Comparison of ENCODE assay signal across 2 cellular contexts in genomic region chr14:74135386-74135785, GRCh38.
TF ChIP-seq lines count a peak whose summit lies in the region.

No MANE protein-coding gene starts in this region.

TF ChIP-seq in IMR-90, 13 proteins besides CTCF, POLR2A, EP300 and RAD21:
- TF ChIP-seq RFX5 (IDR thresholded peaks at IDR 0.05; ENCODE audit: low read depth, low read length) (no peak), FOS (IDR thresholded peaks at IDR 0.05; ENCODE audit: low read depth, low read length) (no peak), MAZ (IDR thresholded peaks at IDR 0.05; ENCODE audit: borderline replicate concordance, low read depth, low read length) (no peak), MXI1 (IDR thresholded peaks at IDR 0.05; ENCODE audit: borderline replicate concordance, low read depth, low read length) (no peak), RCOR1 (IDR thresholded peaks at IDR 0.05; ENCODE audit: insufficient replicate concordance, low read length) (no peak)

TF ChIP-seq in K562, 482 proteins besides CTCF, POLR2A, EP300 and RAD21:
- TF ChIP-seq NFIC (IDR thresholded peaks at IDR 0.05) = peak; percentile 47
- no peak for TF ChIP-seq RFX7 (CRISPR knock-in tag; IDR thresholded peaks at IDR 0.05)
- TF ChIP-seq ZNF280B (CRISPR knock-in tag; IDR thresholded peaks at IDR 0.05) = no peak
- TF ChIP-seq TFAP4 (CRISPR knock-in tag; IDR thresholded peaks at IDR 0.05; ENCODE audit: borderline replicate concordance) = no peak
- no peak for TF ChIP-seq NR2C1 (IDR thresholded peaks at IDR 0.05)
- no peak for TF ChIP-seq NR2C1 (tag; IDR thresholded peaks at IDR 0.05)
- TF ChIP-seq ZNF655 (CRISPR knock-in tag; IDR thresholded peaks at IDR 0.05) = no peak
- no peak for TF ChIP-seq ZBTB40 (IDR thresholded peaks at IDR 0.05)
- TF ChIP-seq ZBTB40 (CRISPR knock-in tag; IDR thresholded peaks at IDR 0.05) = no peak
- no peak for TF ChIP-seq KLF1 (tag; IDR thresholded peaks at IDR 0.05)
